ENCODE assay signal across 32 cellular contexts in genomic region chr3:119176778-119177177, GRCh38. TPM values are rescaled to one million over a fixed set of nuclear protein-coding genes. Genes with fewer than 3 reads are reported as not detected.
A peak's percentile ranks its signal among the peaks of the same experiment; 100 is the strongest.
DNase-seq lines count a peak whose midpoint lies in the region; ATAC-seq and TF ChIP-seq lines count a peak whose summit lies in the region.
"Had no signal": no experiment of that assay in that cellular context is flagged by ENCODE, and none has a peak within 500 bp of the region (broad histone marks: within the 10 kb centered on the region; RNA-seq: fewer than 3 reads in every experiment).

No MANE protein-coding gene starts in this region.

- TF ChIP-seq POLR2A in breast epithelium (IDR thresholded peaks at IDR 0.05), result no peak

- BruUV-seq in MCF 10A (replicated peaks; lab: Mats Ljungman, UMichigan), result no TSS peak

- POLR2A ChIA-PET in MCF 10A (lab: Yijun Ruan, JAX) (interaction anchor here (0.6 to 2.9 kb wide), 6 partner anchors 8 to 426 kb away, joined by 3 to 22 read pairs (median 4); partner anchors contain the start of gene B4GALT4), HEK293T (lab: Yijun Ruan, JAX) (no interaction called here)

- no peaks in the 10 kb centered on the region for H3K36me3 ChIP-seq in breast epithelium
- H3K36me3 ChIP-seq: pancreas, thyroid gland had no signal

- CTCF ChIA-PET in MCF 10A (lab: Yijun Ruan, JAX) (interaction anchor here (0.6 to 1.5 kb wide), 3 partner anchors 33 to 318 kb away, joined by 3 to 4 read pairs (median 4); no protein-coding TSS in a partner anchor), HEK293T (lab: Yijun Ruan, JAX) (no interaction called here)

- H3K36me3 Mint-ChIP-seq in MCF 10A (ENCODE audit: insufficient read depth, unreplicated experiment) (no peaks in the 10 kb centered on the region), progenitor cell of endocrine pancreas (ENCODE audit: insufficient read depth) (peaks cover 6% of the 10 kb centered on the region)

- H3K9me3 ChIP-seq in breast epithelium, result no peaks in the 10 kb centered on the region
- H3K9me3 ChIP-seq: pancreas, thyroid gland had no signal

- no peak overlapping the region for H3K27ac ChIP-seq in breast epithelium
- H3K27ac ChIP-seq in epithelial cell of prostate, result peak overlapping the region; percentile 93
- H3K27ac ChIP-seq: 22Rv1, thyroid gland had no signal

- no peaks in the 10 kb centered on the region for H3K4me1 ChIP-seq in breast epithelium
- H3K4me1 ChIP-seq: thyroid gland had no signal

- peaks cover 31% of the 10 kb centered on the region for H3K4me1 Mint-ChIP-seq in MCF 10A (ENCODE audit: insufficient read depth, unreplicated experiment)
- H3K4me1 Mint-ChIP-seq in progenitor cell of endocrine pancreas (ENCODE audit: low read depth), result peaks cover 33% of the 10 kb centered on the region
- H3K4me1 Mint-ChIP-seq: activated naive CD8-positive, alpha-beta T cell treated with anti-CD3 and anti-CD28 coated beads, Interleukin-2, amount 50 U/mL, for 24 hours; central memory CD8-positive, alpha-beta T cell had no signal

- H3K27me3 Mint-ChIP-seq in MCF 10A (ENCODE audit: insufficient read depth, unreplicated experiment) (no peaks in the 10 kb centered on the region), progenitor cell of endocrine pancreas (no peaks in the 10 kb centered on the region)

- no peak for ATAC-seq in HG03571 (IDR thresholded peaks at IDR 0.05; ENCODE audit: unreplicated experiment)
- ATAC-seq: activated naive CD8-positive, alpha-beta T cell treated with anti-CD3 and anti-CD28 coated beads, Interleukin-2, amount 50 U/mL, for 24 hours had no signal

- TF ChIP-seq CTCF in MCF 10A (IDR thresholded peaks at IDR 0.05; ENCODE audit: unreplicated experiment), result no peak
- no peak for TF ChIP-seq CTCF in breast epithelium (IDR thresholded peaks at IDR 0.05)
- TF ChIP-seq CTCF in progenitor cell of endocrine pancreas (IDR thresholded peaks at IDR 0.05; ENCODE audit: unreplicated experiment), result no peak

- H3K27me3 ChIP-seq in breast epithelium, result no peaks in the 10 kb centered on the region
- H3K27me3 ChIP-seq: pancreas, thyroid gland had no signal

- H3K27ac Mint-ChIP-seq in MCF 10A (ENCODE audit: low read depth, unreplicated experiment) (peak overlapping the region; percentile 94), progenitor cell of endocrine pancreas (peak overlapping the region; percentile 68)
- H3K27ac Mint-ChIP-seq: activated naive CD8-positive, alpha-beta T cell treated with anti-CD3 and anti-CD28 coated beads, Interleukin-2, amount 50 U/mL, for 24 hours; dendritic cell treated with granulocyte-macrophage colony-stimulating factor and Interleukin-4, amounts not matched to agents 40 ng/mL and 50 ng/mL, for 4 days; T-helper 2 cell treated with Interferon-gamma antibody and Interleukin-4, amounts not matched to agents 5 μg/mL and 100 μg/mL, for 36 hours had no signal

- DNase-seq in MCF 10A (ENCODE audit: unreplicated experiment) (no peak), breast epithelium (ENCODE audit: low spot score in 2 of 2) (no peak), epithelial cell of prostate (ENCODE audit: low read depth, low spot score) (no peak), progenitor cell of endocrine pancreas (ENCODE audit: low spot score, unreplicated experiment) (no peak), HEK293T (ENCODE audit: extremely low spot score) (no peak), DMS79 (lab: John Stamatoyannopoulos, UW) (no peak), NCI-H1092 (lab: John Stamatoyannopoulos, UW) (no peak)
- DNase-seq: activated CD4-positive, alpha-beta T cell treated with anti-CD3 and anti-CD28 coated beads, Interleukin-2, amount 50 U/mL, for 48 hours; activated CD4-positive, CD25-positive, alpha-beta regulatory T cell treated with anti-CD3 and anti-CD28 coated beads, Interleukin-2, amount 50 U/mL, for 72 hours; activated CD8-positive, alpha-beta memory T cell treated with anti-CD3 and anti-CD28 coated beads, Interleukin-2, amount 50 U/mL, for 4 hours; activated naive CD4-positive, alpha-beta T cell; activated naive CD8-positive, alpha-beta T cell treated with anti-CD3 and anti-CD28 coated beads, Interleukin-2, amount 50 U/mL, for 24 hours; GOT3; hypothalamus; NCI-H2029; NCI-H524; NK-92 treated with Interleukin-12 subunit alpha and Interleukin-12 subunit beta, amount 100 ng/mL, for 24 hours; retina; SIG-M5; small intestine; stimulated activated CD8-positive, alpha-beta memory T cell treated with anti-CD3 and anti-CD28 coated beads, Interleukin-4, amount 100 ng/mL, for 48 hours; thyroid gland had no signal

- no peak overlapping the region for H3K4me3 ChIP-seq in breast epithelium
- H3K4me3 ChIP-seq: lung, pancreas, thyroid gland had no signal

- intact Hi-C loops in MCF 10A (cut with micrococcal nuclease) (loop anchor here (2.0 kb wide), 2 partner anchors 32 to 64 kb away; partner anchors contain the start of gene B4GALT4), breast epithelium (cut with DNase I; ENCODE audit: low total_unique reads) (no loop called here)

- H3K9me3 Mint-ChIP-seq in MCF 10A (ENCODE audit: unreplicated experiment), result no peaks in the 10 kb centered on the region
- H3K9me3 Mint-ChIP-seq in progenitor cell of endocrine pancreas (ENCODE audit: low read depth), result peaks cover 7% of the 10 kb centered on the region
- H3K9me3 Mint-ChIP-seq: activated naive CD8-positive, alpha-beta T cell treated with anti-CD3 and anti-CD28 coated beads, Interleukin-2, amount 50 U/mL, for 24 hours; central memory CD8-positive, alpha-beta T cell; dendritic cell treated with granulocyte-macrophage colony-stimulating factor and Interleukin-4, amounts not matched to agents 40 ng/mL and 50 ng/mL, for 4 days; T-helper 2 cell treated with Interferon-gamma antibody and Interleukin-4, amounts not matched to agents 5 μg/mL and 100 μg/mL, for 36 hours had no signal

- H3K4me3 Mint-ChIP-seq in MCF 10A (ENCODE audit: unreplicated experiment) (peak overlapping the region; percentile 59), progenitor cell of endocrine pancreas (ENCODE audit: low read depth) (no peak overlapping the region)
- H3K4me3 Mint-ChIP-seq: activated naive CD8-positive, alpha-beta T cell treated with anti-CD3 and anti-CD28 coated beads, Interleukin-2, amount 50 U/mL, for 24 hours; central memory CD8-positive, alpha-beta T cell; dendritic cell treated with granulocyte-macrophage colony-stimulating factor and Interleukin-4, amounts not matched to agents 40 ng/mL and 50 ng/mL, for 4 days; T-helper 2 cell treated with Interferon-gamma antibody and Interleukin-4, amounts not matched to agents 5 μg/mL and 100 μg/mL, for 36 hours had no signal

TF ChIP-seq in HEK293T, 16 proteins besides CTCF, POLR2A, EP300 and RAD21:
- TF ChIP-seq TARDBP (IDR thresholded peaks at IDR 0.05), result no peak
- TF ChIP-seq FOXA1 (IDR thresholded peaks at IDR 0.05), result no peak
- no peak for TF ChIP-seq CTBP1 (IDR thresholded peaks at IDR 0.05; ENCODE audit: borderline replicate concordance)
- no peak for TF ChIP-seq L3MBTL2 (conservative IDR thresholded peaks at IDR 0.05)
- no peak for TF ChIP-seq PKNOX1 (IDR thresholded peaks at IDR 0.05)
- TF ChIP-seq ZNF384 (IDR thresholded peaks at IDR 0.05), result no peak
- no peak for TF ChIP-seq LEF1 (IDR thresholded peaks at IDR 0.05; ENCODE audit: borderline replicate concordance)
- TF ChIP-seq FOXK2 (IDR thresholded peaks at IDR 0.05), result no peak
- TF ChIP-seq NFRKB (IDR thresholded peaks at IDR 0.05), result no peak
- no peak for TF ChIP-seq HDGF (IDR thresholded peaks at IDR 0.05; ENCODE audit: borderline replicate concordance)
- TF ChIP-seq ELF4 (IDR thresholded peaks at IDR 0.05), result no peak
- TF ChIP-seq ARNT (IDR thresholded peaks at IDR 0.05), result no peak
- TF ChIP-seq SP1 (IDR thresholded peaks at IDR 0.05), result no peak
- TF ChIP-seq BHLHE40 (IDR thresholded peaks at IDR 0.05; ENCODE audit: borderline replicate concordance), result no peak

RNA-seq across cellular contexts. Expression of gene UPK1B, which starts 3.4 kb away (rescaled TPM):
- total RNA-seq in MCF 10A (2022) (not detected in 2 replicates), breast epithelium (1 to 10 TPM in 1 of 3 donors, not detected in 2; 6.7 TPM), progenitor cell of endocrine pancreas (8.3 and 11.9 TPM in 2 replicates)
- total RNA-seq: HT-29, thyroid gland had no signal

RNA-seq across cellular contexts. Expression of gene TEX55, which starts 30.8 kb away (rescaled TPM):
- not detected in 2 replicates for total RNA-seq in MCF 10A (2022)
- total RNA-seq in breast epithelium, result not detected
- total RNA-seq in progenitor cell of endocrine pancreas, result not detected in 2 replicates
- total RNA-seq: HT-29, left cardiac atrium, lung, mucosa of gallbladder, pancreas had no signal
